18 cellular contexts compared by ENCODE assay signal in the genomic region with DNA sequence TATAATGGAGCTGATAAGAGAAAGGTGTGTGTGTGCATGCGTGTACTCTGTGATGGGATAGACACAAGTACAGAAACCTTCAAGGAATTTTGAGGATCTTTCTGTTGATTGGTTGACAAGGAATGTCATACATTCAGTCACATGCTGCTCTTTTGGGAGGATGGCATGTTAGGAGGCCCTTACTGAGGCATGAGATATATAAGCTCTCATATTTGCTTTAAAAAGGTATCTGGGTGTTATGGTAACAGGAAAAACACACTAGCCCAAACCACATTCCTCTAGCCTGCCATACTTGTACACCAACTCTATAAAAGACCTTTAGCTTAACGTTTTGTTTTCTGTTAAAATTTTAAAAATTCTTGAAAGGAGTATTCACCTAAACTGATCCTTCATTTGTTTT.
DNase-seq lines count a peak whose midpoint lies in the region; ATAC-seq, FAIRE-seq and TF ChIP-seq lines count a peak whose summit lies in the region.
"Had no signal": no experiment of that assay in that cellular context is flagged by ENCODE, and none has a peak within 500 bp of the region (broad histone marks: within the 10 kb centered on the region; RNA-seq: fewer than 3 reads in every experiment).

No MANE protein-coding gene starts in this region.

- H3K4me3 Mint-ChIP-seq in type B pancreatic cell = peak overlapping the region; percentile 75
- H3K4me3 Mint-ChIP-seq: CD14-positive monocyte had no signal

- no peak for TF ChIP-seq CTCF in PC-3 (conservative IDR thresholded peaks at IDR 0.05; ENCODE audit: low read depth, low read length)
- no peak for TF ChIP-seq CTCF in bronchial epithelial cell (IDR thresholded peaks at IDR 0.05; ENCODE audit: insufficient read depth, low read length, severe bottlenecking)
- TF ChIP-seq CTCF in keratinocyte (optimal IDR thresholded peaks at IDR 0.05 in 1 of 3, IDR thresholded peaks at IDR 0.05 in 1 of 3, conservative IDR thresholded peaks at IDR 0.05 in 1 of 3; ENCODE audit: extremely low read depth in 1 of 3, insufficient read depth in 2 of 3, low read length in 3 of 3) = no peak
- no peak for TF ChIP-seq CTCF in type B pancreatic cell (conservative IDR thresholded peaks at IDR 0.05)

- peaks cover 3% of the 10 kb centered on the region for H3K4me1 Mint-ChIP-seq in type B pancreatic cell (ENCODE audit: unreplicated experiment)
- H3K4me1 Mint-ChIP-seq: CD14-positive monocyte had no signal

- no TSS peak for BruUV-seq in PC-3 (replicated peaks; lab: Mats Ljungman, UMichigan)

- POLR2A ChIA-PET in PC-3 (lab: Charles Lee; ENCODE audit: unreplicated experiment) = interaction anchor here (0.7 to 1.2 kb wide), 2 partner anchors 21 to 73 kb away, joined by 3 to 5 read pairs; a partner anchor contains a TSS

- peak; percentile 76 for ATAC-seq in PC-3
- ATAC-seq in HG03439 (IDR thresholded peaks at IDR 0.05; ENCODE audit: unreplicated experiment) = no peak
- no peak for ATAC-seq in GM21367 (IDR thresholded peaks at IDR 0.05; ENCODE audit: unreplicated experiment)

- H3K27me3 ChIP-seq in PC-3 (ENCODE audit: low read length) (no peaks in the 10 kb centered on the region), bronchial epithelial cell (ENCODE audit: control insufficient read depth, insufficient read depth, low read length) (no peaks in the 10 kb centered on the region), keratinocyte (ENCODE audit: control insufficient read depth, extremely low read depth, insufficient read depth, low read length) (no peaks in the 10 kb centered on the region)

- H3K4me2 ChIP-seq in PC-3 (ENCODE audit: low read length) (peak overlapping the region; percentile 21), keratinocyte (ENCODE audit: control insufficient read depth, extremely low read depth, insufficient read depth, low read depth, low read length) (peak overlapping the region; percentile 68)

- intact Hi-C loops in PC-3 (cut with micrococcal nuclease) = no loop called here

- H3F3A ChIP-seq in PC-3 (ENCODE audit: low read length, unreplicated experiment) = no peaks in the 10 kb centered on the region

- CTCF ChIA-PET in PC-3 (lab: Charles Lee) = interaction anchor here (0.6 to 1.0 kb wide), 4 partner anchors 18 to 173 kb away, joined by 3 to 6 read pairs (median 3); a partner anchor contains a TSS

- peak overlapping the region; percentile 98 for H3K27ac Mint-ChIP-seq in type B pancreatic cell
- H3K27ac Mint-ChIP-seq: CD14-positive monocyte had no signal

- no peaks in the 10 kb centered on the region for H3K9me3 Mint-ChIP-seq in type B pancreatic cell

- H2AFZ ChIP-seq in PC-3 (ENCODE audit: low read length) (no peak overlapping the region), keratinocyte (ENCODE audit: control insufficient read depth, low read length) (peak overlapping the region; percentile 45)

- H4K20me1 ChIP-seq in PC-3 (ENCODE audit: low read length) (no peaks in the 10 kb centered on the region), keratinocyte (ENCODE audit: control insufficient read depth, extremely low read depth, insufficient read depth, low read length) (no peaks in the 10 kb centered on the region)

- DNase-seq in PC-3 (peak; percentile 59), bronchial epithelial cell (ENCODE audit: low read depth) (peak; percentile 47), keratinocyte (ENCODE audit: low read depth, low spot score) (no peak), type B pancreatic cell (ENCODE audit: extremely low spot score, unreplicated experiment) (no peak), KG1 (lab: John Stamatoyannopoulos, UW) (no peak)
- DNase-seq: ACHN, AML-193, DMS153, Kasumi-1, NCI-H187 treated with DMSO at 0.1 percent for 48 hours, NCI-H446 treated with DMSO at 0.1 percent for 48 hours, NCI-H748 treated with DMSO at 0.1 percent for 48 hours, OCI-M1 had no signal

- H3K36me3 ChIP-seq in PC-3 (ENCODE audit: low read depth, low read length) (no peaks in the 10 kb centered on the region), bronchial epithelial cell (ENCODE audit: control insufficient read depth, insufficient read depth, low read length) (no peaks in the 10 kb centered on the region), keratinocyte (ENCODE audit: control insufficient read depth in 2 of 2, extremely low read depth in 1 of 2, insufficient read depth in 2 of 2, low read length in 2 of 2) (no peaks in the 10 kb centered on the region)

- H3K4me1 ChIP-seq in PC-3 (ENCODE audit: insufficient read depth, low read length) (peaks cover 17% of the 10 kb centered on the region), keratinocyte (ENCODE audit: control insufficient read depth, extremely low read depth, insufficient read depth, low read length) (peaks cover 19% of the 10 kb centered on the region)

- no peaks in the 10 kb centered on the region for H3K9me2 ChIP-seq in PC-3 (replicated peaks; ENCODE audit: low read length)

- no peaks in the 10 kb centered on the region for H3K9me1 ChIP-seq in keratinocyte (ENCODE audit: control insufficient read depth, extremely low read depth, insufficient read depth, low read length)

- peak overlapping the region; percentile 57; the same call in 1 of the 2 replicates for H3K9ac ChIP-seq in PC-3 (ENCODE audit: low read length)
- H3K9ac ChIP-seq in keratinocyte (ENCODE audit: control insufficient read depth, extremely low read depth, insufficient read depth, low read length) = peak overlapping the region; percentile 65

- H3K27ac ChIP-seq in PC-3 (ENCODE audit: low read length) = peak overlapping the region; percentile 88
- H3K27ac ChIP-seq in keratinocyte (ENCODE audit: control insufficient read depth, insufficient read depth, low read length) = peak overlapping the region; percentile 88
- H3K27ac ChIP-seq: SK-N-MC had no signal

- H3K9me3 ChIP-seq in PC-3 (ENCODE audit: low read length) = no peaks in the 10 kb centered on the region
- no peaks in the 10 kb centered on the region for H3K9me3 ChIP-seq in keratinocyte (ENCODE audit: control insufficient read depth, low read depth, low read length)

- H3K27me3 Mint-ChIP-seq in type B pancreatic cell = no peaks in the 10 kb centered on the region

- no peak for FAIRE-seq in bronchial epithelial cell (lab: Jason Lieb, UNC)
- peak; percentile 62 for FAIRE-seq in keratinocyte (lab: Jason Lieb, UNC)
- FAIRE-seq: H1 had no signal

- H3K36me3 Mint-ChIP-seq in type B pancreatic cell = no peaks in the 10 kb centered on the region
- H3K36me3 Mint-ChIP-seq: CD14-positive monocyte had no signal

- no peaks in the 10 kb centered on the region for H3K79me2 ChIP-seq in PC-3 (ENCODE audit: low read length)
- no peaks in the 10 kb centered on the region for H3K79me2 ChIP-seq in keratinocyte (ENCODE audit: control insufficient read depth, insufficient read depth, low read length)

- H3K4me3 ChIP-seq in PC-3 (ENCODE audit: low read length) = 0 out of 2 replicates have a peak overlapping the region, but pooled peaks have one; percentile 1
- H3K4me3 ChIP-seq in bronchial epithelial cell (ENCODE audit: low read depth, low read length) = no peak overlapping the region
- peak overlapping the region in 1 of 3 experiments; percentile 17 for H3K4me3 ChIP-seq in keratinocyte (ENCODE audit: control insufficient read depth in 2 of 3, extremely low read depth in 1 of 3, insufficient read depth in 2 of 3, low read depth in 1 of 3, low read length in 3 of 3)
- H3K4me3 ChIP-seq: SK-N-MC had no signal

- dilution Hi-C loops in keratinocyte (cut with MboI; ENCODE audit: extremely low pct_ligation_motif_present, low sequenced_read_pairs) = no loop called here

Comparison
In these comparisons a context has a peak if more than half of its experiments do, and no peak if none do; other contexts are left out.
1. DNase-seq: peak in PC-3 (single experiment) and bronchial epithelial cell (single experiment); none in keratinocyte (single experiment), type B pancreatic cell (single experiment) and KG1 (single experiment).